ENCODE assay signal across 8 cellular contexts in the genomic region with DNA sequence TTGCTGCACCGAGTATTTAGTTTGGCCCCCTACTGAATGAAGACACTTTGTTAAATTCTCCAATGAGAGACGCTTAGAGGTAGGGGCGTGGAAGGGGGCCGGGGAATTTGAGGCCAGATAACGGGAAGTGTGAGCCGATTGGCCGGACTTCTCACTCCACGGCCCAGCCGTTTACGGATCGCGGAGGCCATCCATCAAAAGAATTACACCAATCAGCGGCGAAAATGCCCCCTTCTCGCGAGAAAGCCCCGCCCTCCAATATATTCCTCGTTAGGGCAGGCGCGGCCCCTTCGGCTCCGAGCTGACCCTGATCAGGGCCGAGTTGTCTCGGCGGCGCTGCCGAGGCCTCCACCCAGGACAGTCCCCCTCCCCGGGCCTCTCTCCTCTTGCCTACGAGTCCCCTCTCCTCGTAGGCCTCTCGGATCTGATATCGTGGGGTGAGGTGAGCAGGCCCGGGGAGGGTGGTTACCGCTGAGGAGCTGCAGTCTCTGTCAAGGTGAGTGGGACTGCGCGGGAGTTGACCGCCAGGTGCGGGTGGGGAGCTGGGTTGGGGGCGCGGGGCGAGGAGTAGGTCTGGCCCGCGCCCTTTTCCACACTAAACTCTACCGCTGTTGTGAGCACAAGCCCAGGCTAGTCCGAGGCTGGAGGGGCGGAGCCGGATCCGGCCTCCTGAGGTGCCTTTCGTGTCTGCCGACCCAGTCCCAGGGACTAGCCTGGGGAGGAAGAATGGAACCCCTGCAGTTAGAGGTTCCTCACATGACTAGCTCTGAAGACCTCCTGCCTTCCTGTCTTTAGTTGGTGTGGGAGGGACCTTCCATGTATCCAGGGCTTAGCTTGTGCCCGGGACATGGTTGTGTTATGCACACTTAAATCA. TPM values are rescaled to one million over a fixed set of nuclear protein-coding genes. Genes with fewer than 3 reads are reported as not detected.
DNase-seq lines count a peak whose midpoint lies in the region; ATAC-seq and TF ChIP-seq lines count a peak whose summit lies in the region.

A gene with protein sequence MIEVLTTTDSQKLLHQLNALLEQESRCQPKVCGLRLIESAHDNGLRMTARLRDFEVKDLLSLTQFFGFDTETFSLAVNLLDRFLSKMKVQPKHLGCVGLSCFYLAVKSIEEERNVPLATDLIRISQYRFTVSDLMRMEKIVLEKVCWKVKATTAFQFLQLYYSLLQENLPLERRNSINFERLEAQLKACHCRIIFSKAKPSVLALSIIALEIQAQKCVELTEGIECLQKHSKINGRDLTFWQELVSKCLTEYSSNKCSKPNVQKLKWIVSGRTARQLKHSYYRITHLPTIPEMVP (plus strand): TSS at position 287 of the 874 bp plus-strand sequence. CDS start 1,662 bp downstream, outside the sequence.

- no peak for TF ChIP-seq EP300 in sigmoid colon (IDR thresholded peaks at IDR 0.05)

- TF ChIP-seq CTCF in brain microvascular endothelial cell (IDR thresholded peaks at IDR 0.05; ENCODE audit: low read depth, low read length, missing control alignments) (no peak), sigmoid colon (IDR thresholded peaks at IDR 0.05) (no peak)

- H3K4me1 ChIP-seq in sigmoid colon: peaks cover 0 to 27% (median 18%) of the 10 kb centered on the region in 4 donors

- in situ Hi-C loops in brain microvascular endothelial cell (cut with HindIII; ENCODE audit: low pct_ligation_motif_present, low sequenced_read_pairs): no loop called here

- H3K27me3 ChIP-seq in brain microvascular endothelial cell (replicated peaks): no peaks in the 10 kb centered on the region
- H3K27me3 ChIP-seq in sigmoid colon: no peaks in the 10 kb centered on the region

- ATAC-seq in GM18520 (IDR thresholded peaks at IDR 0.05; ENCODE audit: unreplicated experiment) (peak; percentile 87), HG03064 (IDR thresholded peaks at IDR 0.05; ENCODE audit: low read depth, unreplicated experiment) (peak; percentile 96)

- H3K27ac ChIP-seq in brain microvascular endothelial cell: peak within 1 kb of the TSS; percentile 87
- H3K27ac ChIP-seq in sigmoid colon: peak within 1 kb of the TSS; percentile 84 to 88 (median 88)

- TF ChIP-seq POLR2A in sigmoid colon (IDR thresholded peaks at IDR 0.05): peak; percentile 60 to 74

- H3K36me3 ChIP-seq in brain microvascular endothelial cell (replicated peaks): peaks cover 28% of the 10 kb centered on the region
- peaks cover 0 to 18% (median 7%) of the 10 kb centered on the region in 4 donors for H3K36me3 ChIP-seq in sigmoid colon

- H3K9me3 ChIP-seq in sigmoid colon: no peaks in the 10 kb centered on the region

- WGBS in sigmoid colon, 2 donors: 1% methylated on average over 51 of the region's 51 CpGs

- intact Hi-C loops in sigmoid colon (cut with DNase I): loop anchor here (2.0 kb wide), 1 partner anchor 67 kb away; a partner anchor contains a TSS

- peak within 1 kb of the TSS; percentile 85 for H3K4me3 ChIP-seq in brain microvascular endothelial cell (ENCODE audit: low read depth, low read length)
- peak within 1 kb of the TSS; percentile 67 to 95 (median 90) for H3K4me3 ChIP-seq in sigmoid colon

- DNase-seq in 8988T (peak; percentile 55), NCI-H2107 treated with DMSO at 0.1 percent for 48 hours (lab: John Stamatoyannopoulos, UW; ENCODE audit: unreplicated experiment) (peak; percentile 82), UCSD-AML1 (lab: John Stamatoyannopoulos, UW; ENCODE audit: unreplicated experiment) (peak; percentile 94), brain microvascular endothelial cell (peak; percentile 97), iPS DF 4.7 (ENCODE audit: extremely low read depth, low spot score) (peak; percentile 95), sigmoid colon (peak; percentile 96)

RNA-seq across cellular contexts. Expression of the gene that starts here (rescaled TPM):
- 100 to 1,000 TPM; 119 to 181 (median 133) TPM for total RNA-seq in sigmoid colon
- 100 to 1,000 TPM in 2 of 3 donors, 10 to 100 TPM in 1; 78.0 to 180 (median 154) TPM for polyA plus RNA-seq in sigmoid colon

Comparison
In these comparisons a context has a peak if more than half of its experiments do, and no peak if none do; other contexts are left out.
1. Peak in every context shown above with its lines: DNase-seq, ATAC-seq, H3K4me3 ChIP-seq and H3K27ac ChIP-seq.